ENCODE assay signal across 19 cellular contexts in genomic region chr15:39181901-39182300, GRCh38.
DNase-seq lines count a peak whose midpoint lies in the region; ATAC-seq and TF ChIP-seq lines count a peak whose summit lies in the region.
"Had no signal": no experiment of that assay in that cellular context is flagged by ENCODE, and none has a peak within 500 bp of the region (broad histone marks: within the 10 kb centered on the region; RNA-seq: fewer than 3 reads in every experiment).

No MANE protein-coding gene starts in this region.

- peak overlapping the region; percentile 91 for H3K27ac ChIP-seq in osteoblast (ENCODE audit: low read depth, low read length)
- H3K27ac ChIP-seq: HL-60, KMS-11, ovary had no signal

- H3K4me2 ChIP-seq in osteoblast (ENCODE audit: insufficient read depth, low read length), result peak overlapping the region; percentile 12
- H3K4me2 ChIP-seq: KMS-11 had no signal

- peaks cover 46% of the 10 kb centered on the region for H3K4me1 ChIP-seq in osteoblast (ENCODE audit: insufficient read depth, low read length)

- H3K9me3 ChIP-seq in osteoblast (ENCODE audit: low read depth, low read length), result no peaks in the 10 kb centered on the region
- H3K9me3 ChIP-seq: ovary had no signal

- TF ChIP-seq CTCF in AG09319 (IDR thresholded peaks at IDR 0.05; ENCODE audit: low read depth, low read length), result no peak
- no peak for TF ChIP-seq CTCF in fibroblast of mammary gland (conservative IDR thresholded peaks at IDR 0.05; ENCODE audit: control insufficient read depth, insufficient read depth, low read depth, low read length)
- no peak for TF ChIP-seq CTCF in osteoblast (IDR thresholded peaks at IDR 0.05; ENCODE audit: extremely low read depth, low read depth, low read length)

- DNase-seq in AG09319 (ENCODE audit: extremely low read depth, low read depth), result peak; percentile 89
- DNase-seq in M059J (ENCODE audit: low read depth), result peak; percentile 76
- DNase-seq in fibroblast of mammary gland (ENCODE audit: low read depth), result peak; percentile 70
- peak; percentile 34 for DNase-seq in osteoblast (ENCODE audit: insufficient read length, low spot score, missing footprints)
- DNase-seq in middle frontal gyrus (ENCODE audit: extremely low spot score, low spot score), result no peak
- DNase-seq in NCI-H446 treated with DMSO at 0.1 percent for 48 hours (lab: John Stamatoyannopoulos, UW), result no peak
- no peak for DNase-seq in erythroblast (lab: John Stamatoyannopoulos, UW)
- DNase-seq: activated CD4-positive, alpha-beta T cell treated with anti-CD3 and anti-CD28 coated beads, Interleukin-2, amount 50 U/mL, for 1 hour; caudate nucleus; effector memory CD8-positive, alpha-beta T cell; glutamatergic neuron; midbrain; NCI-H1417 treated with DMSO at 0.1 percent for 48 hours; ovary; trophoblast cell had no signal

- no peaks in the 10 kb centered on the region for H3K27me3 ChIP-seq in osteoblast (ENCODE audit: insufficient read depth, low read length)
- H3K27me3 ChIP-seq: ovary had no signal

- no peak overlapping the region for H2AFZ ChIP-seq in osteoblast (ENCODE audit: low read length)

- TF ChIP-seq POLR2A in erythroblast (IDR thresholded peaks at IDR 0.05; ENCODE audit: low read length), result no peak

- ATAC-seq in HG02678 (IDR thresholded peaks at IDR 0.05; ENCODE audit: unreplicated experiment), result no peak
- ATAC-seq: effector memory CD8-positive, alpha-beta T cell had no signal

- no peak overlapping the region for H3K4me3 ChIP-seq in fibroblast of mammary gland (ENCODE audit: control insufficient read depth, low read depth, low read length)
- no peak overlapping the region for H3K4me3 ChIP-seq in osteoblast (ENCODE audit: insufficient read depth, low read length)
- H3K4me3 ChIP-seq: ovary, skin epidermis had no signal

- H3K36me3 ChIP-seq in osteoblast (ENCODE audit: insufficient read depth, low read length), result no peaks in the 10 kb centered on the region
- H3K36me3 ChIP-seq: ovary had no signal

- H4K20me1 ChIP-seq in osteoblast (ENCODE audit: insufficient read depth, low read length), result no peaks in the 10 kb centered on the region

- H3K79me2 ChIP-seq in osteoblast (ENCODE audit: insufficient read depth, low read length), result no peaks in the 10 kb centered on the region

Comparison
In these comparisons a context has a peak if more than half of its experiments do, and no peak if none do; other contexts are left out.
1. DNase-seq: peak in AG09319 (single experiment), M059J (single experiment), fibroblast of mammary gland (single experiment) and osteoblast (single experiment); none in middle frontal gyrus (single experiment), NCI-H446 treated with DMSO at 0.1 percent for 48 hours (single experiment) and erythroblast (0 of 2).